ENCODE assay signal across 29 cellular contexts in genomic region chr12:75097003-75097402, GRCh38.
"Had no signal": no experiment of that assay in that cellular context is flagged by ENCODE, and none has a peak within 500 bp of the region (broad histone marks: within the 10 kb centered on the region; RNA-seq: fewer than 3 reads in every experiment).

No MANE protein-coding gene starts in this region.

- H3K9me3 Mint-ChIP-seq: activated CD4-positive, alpha-beta T cell treated with anti-CD3 and anti-CD28 coated beads, Interleukin-2, amount 10 ng/mL, durations not matched to agents 7 days and 5 days; activated naive CD4-positive, alpha-beta T cell treated with anti-CD3 and anti-CD28 coated beads for 36 hours; activated naive CD4-positive, alpha-beta T cell treated with anti-CD3 and anti-CD28 coated beads, Interleukin-2, amount 50 U/mL, for 72 hours; activated T-cell treated with anti-CD3 and anti-CD28 coated beads, Interleukin-2, amount 50 U/mL, for 24 hours; T-helper 1 cell treated with Interleukin-12 subunit alpha and Interleukin-12 subunit beta and Interleukin-4 antibody, amounts not matched to agents 30 μg/mL and 1 μg/mL, for 36 hours; T-helper 2 cell treated with Interferon-gamma antibody and Interleukin-4, amounts not matched to agents 5 μg/mL and 100 μg/mL, for 36 hours; WTC11 had no signal

- H3K27ac Mint-ChIP-seq: activated CD4-positive, alpha-beta T cell treated with anti-CD3 and anti-CD28 coated beads for 36 hours; activated CD4-positive, alpha-beta T cell treated with anti-CD3 and anti-CD28 coated beads, Interleukin-2, amount 10 ng/mL, durations not matched to agents 7 days and 5 days; activated CD8-positive, alpha-beta T cell treated with anti-CD3 and anti-CD28 coated beads, Interleukin-2, amount 10 ng/mL, durations not matched to agents 7 days and 5 days; activated naive CD4-positive, alpha-beta T cell treated with anti-CD3 and anti-CD28 coated beads for 36 hours; activated naive CD4-positive, alpha-beta T cell treated with anti-CD3 and anti-CD28 coated beads, Interleukin-2, amount 50 U/mL, for 72 hours; activated T-cell treated with anti-CD3 and anti-CD28 coated beads, Interleukin-2, amount 50 U/mL, for 24 hours; T-helper 1 cell treated with Interleukin-12 subunit alpha and Interleukin-12 subunit beta and Interleukin-4 antibody, amounts not matched to agents 30 μg/mL and 1 μg/mL, for 36 hours; T-helper 2 cell treated with Interferon-gamma antibody and Interleukin-4, amounts not matched to agents 5 μg/mL and 100 μg/mL, for 36 hours; WTC11 had no signal

- H3K27me3 ChIP-seq: ascending aorta, body of pancreas, breast epithelium, SJSA1 had no signal

- H3K9me3 ChIP-seq: ascending aorta, body of pancreas, breast epithelium, SJSA1, SK-N-SH had no signal

- H3K4me3 ChIP-seq: ascending aorta, body of pancreas, breast epithelium, SJSA1 had no signal

- DNase-seq: activated CD4-positive, alpha-beta T cell treated with anti-CD3 and anti-CD28 coated beads for 36 hours; activated CD4-positive, alpha-beta T cell treated with anti-CD3 and anti-CD28 coated beads, Interleukin-2, amount 10 ng/mL, durations not matched to agents 7 days and 5 days; activated CD4-positive, alpha-beta T cell treated with anti-CD3 and anti-CD28 coated beads, Interleukin-2, amount 50 U/mL, for 48 hours; activated CD8-positive, alpha-beta T cell treated with anti-CD3 and anti-CD28 coated beads, Interleukin-2, amount 10 ng/mL, durations not matched to agents 7 days and 5 days; activated gamma-delta T cell treated with Interleukin-2 at 50 U/mL for 16 hours; activated naive CD4-positive, alpha-beta T cell treated with anti-CD3 and anti-CD28 coated beads for 36 hours; activated T-cell treated with anti-CD3 and anti-CD28 coated beads, Interleukin-2, amount 50 U/mL, for 24 hours; amygdala; body of pancreas; MM.1S; MV-4-11; NCI-H1092; NCI-H187 treated with DMSO at 0.1 percent for 48 hours; NCI-H2081 treated with DMSO at 0.1 percent for 48 hours; NCI-H345; NCI-H524 treated with DMSO at 0.1 percent for 48 hours; RPMI8226; SHP77 treated with DMSO at 0.1 percent for 48 hours; SK-N-SH had no signal

- H3K9ac ChIP-seq: KMS-11, SK-N-SH had no signal

- H3K4me1 Mint-ChIP-seq: activated CD4-positive, alpha-beta T cell treated with anti-CD3 and anti-CD28 coated beads for 36 hours; activated CD4-positive, alpha-beta T cell treated with anti-CD3 and anti-CD28 coated beads, Interleukin-2, amount 10 ng/mL, durations not matched to agents 7 days and 5 days; WTC11 had no signal

- H3K4me3 Mint-ChIP-seq: activated CD4-positive, alpha-beta T cell treated with anti-CD3 and anti-CD28 coated beads for 36 hours; activated CD4-positive, alpha-beta T cell treated with anti-CD3 and anti-CD28 coated beads, Interleukin-2, amount 10 ng/mL, durations not matched to agents 7 days and 5 days; activated CD8-positive, alpha-beta T cell treated with anti-CD3 and anti-CD28 coated beads, Interleukin-2, amount 10 ng/mL, durations not matched to agents 7 days and 5 days; activated naive CD4-positive, alpha-beta T cell treated with anti-CD3 and anti-CD28 coated beads for 36 hours; activated T-cell treated with anti-CD3 and anti-CD28 coated beads, Interleukin-2, amount 50 U/mL, for 24 hours; T-helper 1 cell treated with Interleukin-12 subunit alpha and Interleukin-12 subunit beta and Interleukin-4 antibody, amounts not matched to agents 30 μg/mL and 1 μg/mL, for 36 hours; T-helper 2 cell treated with Interferon-gamma antibody and Interleukin-4, amounts not matched to agents 5 μg/mL and 100 μg/mL, for 36 hours; WTC11 had no signal

- H3K36me3 Mint-ChIP-seq: activated naive CD4-positive, alpha-beta T cell treated with anti-CD3 and anti-CD28 coated beads, Interleukin-2, amount 50 U/mL, for 72 hours; WTC11 had no signal

- ATAC-seq: activated CD4-positive, alpha-beta T cell treated with anti-CD3 and anti-CD28 coated beads for 36 hours; activated CD4-positive, CD25-positive, alpha-beta regulatory T cell treated with anti-CD3 and anti-CD28 coated beads, Interleukin-2, amount 50 U/mL, for 24 hours; activated CD8-positive, alpha-beta T cell treated with anti-CD3 and anti-CD28 coated beads, Interleukin-2, amount 10 ng/mL, durations not matched to agents 7 days and 5 days; activated naive CD4-positive, alpha-beta T cell treated with anti-CD3 and anti-CD28 coated beads, Interleukin-2, amount 50 U/mL, for 72 hours; body of pancreas; Panc1; WTC11 had no signal

- H3K36me3 ChIP-seq: ascending aorta, breast epithelium, SJSA1 had no signal

- H3K4me1 ChIP-seq: ascending aorta, body of pancreas, breast epithelium, SJSA1 had no signal

- H3K27me3 Mint-ChIP-seq: activated CD4-positive, alpha-beta T cell treated with anti-CD3 and anti-CD28 coated beads for 36 hours; activated T-cell treated with anti-CD3 and anti-CD28 coated beads, Interleukin-2, amount 50 U/mL, for 24 hours had no signal
